In genomic region chr1:234701737-234702341, GRCh38 we compare ENCODE assay signal across 26 cellular contexts.
DNase-seq lines count a peak whose midpoint lies in the region; ATAC-seq and TF ChIP-seq lines count a peak whose summit lies in the region.
"Had no signal": no experiment of that assay in that cellular context is flagged by ENCODE, and none has a peak within 500 bp of the region (broad histone marks: within the 10 kb centered on the region; RNA-seq: fewer than 3 reads in every experiment).

No MANE protein-coding gene starts in this region.

- intact Hi-C loops in heart left ventricle (cut with DNase I): loop anchor here in 2 of 10 donors (10.0 kb wide), 1 partner anchor 207 kb away; no protein-coding TSS in a partner anchor
- intact Hi-C loops in psoas muscle (cut with DNase I): no loop called here
- intact Hi-C loops in uterus (cut with DNase I; ENCODE audit: low total_unique reads): no loop called here

- peak; percentile 68 to 82 (median 74) for ATAC-seq in heart left ventricle
- peak in 2 of 4 donors; percentile 20 to 40 for ATAC-seq in psoas muscle
- ATAC-seq: activated CD8-positive, alpha-beta T cell treated with anti-CD3 and anti-CD28 coated beads, Interleukin-2, amount 10 ng/mL, durations not matched to agents 7 days and 5 days; CD8-positive, alpha-beta T cell; Panc1; T-cell; upper lobe of right lung had no signal

- POLR2A ChIA-PET in RWPE1 (lab: Yijun Ruan, JAX; ENCODE audit: low non-redundant PET): no interaction called here

- WGBS in heart left ventricle, 4 donors: 79 to 90% (median 84%) methylated on average over 6 of the region's 6 CpGs
- 48 to 71% (median 53%) methylated on average over 6 of the region's 6 CpGs for WGBS in psoas muscle, 3 donors

- H3K27me3 ChIP-seq in heart left ventricle (no peaks in the 10 kb centered on the region), psoas muscle (ENCODE audit: insufficient read depth in 3 of 3, low read length in 2 of 3) (no peaks in the 10 kb centered on the region), uterus (no peaks in the 10 kb centered on the region)
- no peaks in the 10 kb centered on the region for H3K27me3 ChIP-seq in effector memory CD4-positive, alpha-beta T cell (replicated peaks; ENCODE audit: control insufficient read depth, insufficient read depth, low read length, poor library complexity, severe bottlenecking)
- H3K27me3 ChIP-seq: SJSA1, upper lobe of right lung had no signal

- TF ChIP-seq POLR2A in heart left ventricle (IDR thresholded peaks at IDR 0.05) (no peak), uterus (IDR thresholded peaks at IDR 0.05) (no peak)

- peak; percentile 42 for DNase-seq in activated CD8-positive, alpha-beta memory T cell treated with anti-CD3 and anti-CD28 coated beads for 24 hours
- no peak for DNase-seq in activated CD8-positive, alpha-beta memory T cell treated with anti-CD3 and anti-CD28 coated beads, Interleukin-2, amount 50 U/mL, for 4 hours
- DNase-seq in heart left ventricle: peak in 1 of 5 donors; percentile 65
- DNase-seq in psoas muscle: no peak
- DNase-seq in uterus: no peak
- no peak for DNase-seq in pons (ENCODE audit: low spot score)
- no peak for DNase-seq in RWPE1 (ENCODE audit: low spot score)
- DNase-seq in effector memory CD4-positive, alpha-beta T cell: no peak
- DNase-seq: activated CD8-positive, alpha-beta T cell treated with anti-CD3 and anti-CD28 coated beads, Interleukin-2, amount 10 ng/mL, durations not matched to agents 7 days and 5 days; activated T-cell treated with anti-CD3 and anti-CD28 coated beads, Interleukin-2, amount 50 U/mL, for 1 hour; AML-193; CD8-positive, alpha-beta T cell; cortex of kidney; DMS53; GOT3; KBM-7; kidney glomerular epithelial cell; MM.1S; NCI-H1436 treated with DMSO at 0.1 percent for 48 hours; NCI-H2107; NCI-H510A; NK-92 treated with Interleukin-12 subunit alpha and Interleukin-12 subunit beta, amount 100 ng/mL, for 24 hours; T-cell; upper lobe of right lung had no signal

- no peak for TF ChIP-seq CTCF in heart left ventricle (IDR thresholded peaks at IDR 0.05)
- no peak for TF ChIP-seq CTCF in psoas muscle (IDR thresholded peaks at IDR 0.05)
- TF ChIP-seq CTCF in uterus (IDR thresholded peaks at IDR 0.05): no peak
- no peak for TF ChIP-seq CTCF in RWPE1 (conservative IDR thresholded peaks at IDR 0.05; ENCODE audit: low read depth)

- H3K27ac ChIP-seq in heart left ventricle: peak overlapping the region in 10 of 12 donors; percentile 32 to 85 (median 64)
- H3K27ac ChIP-seq in psoas muscle: peak overlapping the region; percentile 9
- H3K27ac ChIP-seq in uterus: peak overlapping the region; percentile 11 to 50
- H3K27ac ChIP-seq in RWPE1: no peak overlapping the region
- no peak overlapping the region for H3K27ac ChIP-seq in effector memory CD4-positive, alpha-beta T cell (ENCODE audit: insufficient read depth, low read length, poor library complexity, severe bottlenecking)
- H3K27ac ChIP-seq: SJSA1, upper lobe of right lung had no signal

- H3K36me3 ChIP-seq in heart left ventricle (no peaks in the 10 kb centered on the region), psoas muscle (ENCODE audit: insufficient read depth in 1 of 2, low read depth in 1 of 2) (no peaks in the 10 kb centered on the region), uterus (no peaks in the 10 kb centered on the region)
- no peaks in the 10 kb centered on the region for H3K36me3 ChIP-seq in effector memory CD4-positive, alpha-beta T cell (ENCODE audit: control insufficient read depth, insufficient read depth, low read length)
- H3K36me3 ChIP-seq: SJSA1, upper lobe of right lung had no signal

- no peaks in the 10 kb centered on the region for H3K9me3 ChIP-seq in heart left ventricle
- H3K9me3 ChIP-seq in psoas muscle: no peaks in the 10 kb centered on the region
- H3K9me3 ChIP-seq in uterus: no peaks in the 10 kb centered on the region
- H3K9me3 ChIP-seq in effector memory CD4-positive, alpha-beta T cell (ENCODE audit: control insufficient read depth, low read length): no peaks in the 10 kb centered on the region
- H3K9me3 ChIP-seq: SJSA1, upper lobe of right lung had no signal

- CTCF ChIA-PET in RWPE1 (lab: Yijun Ruan, JAX): no interaction called here

- H3K4me1 ChIP-seq in heart left ventricle (peaks cover 0 to 39% (median 18%) of the 10 kb centered on the region in 12 donors), psoas muscle (peaks cover 15% of the 10 kb centered on the region), uterus (no peaks in the 10 kb centered on the region)
- H3K4me1 ChIP-seq in effector memory CD4-positive, alpha-beta T cell (ENCODE audit: control insufficient read depth, insufficient read depth, low read length, poor library complexity, severe bottlenecking): no peaks in the 10 kb centered on the region

- H3K4me3 ChIP-seq in heart left ventricle (no peak overlapping the region), psoas muscle (no peak overlapping the region), uterus (no peak overlapping the region)
- H3K4me3 ChIP-seq in effector memory CD4-positive, alpha-beta T cell (ENCODE audit: insufficient read depth, low read depth, low read length, poor library complexity, severe bottlenecking): no peak overlapping the region
- H3K4me3 ChIP-seq: SJSA1, upper lobe of right lung had no signal

Comparison
In these comparisons a context has a peak if more than half of its experiments do, and no peak if none do; other contexts are left out.
1. H3K27ac ChIP-seq: peak in heart left ventricle (10 of 12), psoas muscle (single experiment) and uterus (2 of 2); none in RWPE1 (single experiment) and effector memory CD4-positive, alpha-beta T cell (single experiment).